8 cellular contexts compared by ENCODE assay signal in genomic region chr11:129750343-129751292, GRCh38.
A peak's percentile ranks its signal among the peaks of the same experiment; 100 is the strongest.
DNase-seq lines count a peak whose midpoint lies in the region; ATAC-seq, FAIRE-seq and TF ChIP-seq lines count a peak whose summit lies in the region.

No MANE protein-coding gene starts in this region.

- H2AFZ ChIP-seq in KMS-11 (ENCODE audit: low read depth) = peak overlapping the region; percentile 75

- peaks cover 2% of the 10 kb centered on the region for H3K4me1 Mint-ChIP-seq in activated naive CD4-positive, alpha-beta T cell treated with anti-CD3 and anti-CD28 coated beads for 36 hours (ENCODE audit: low read depth)
- H3K4me1 Mint-ChIP-seq in glutamatergic neuron (ENCODE audit: low read depth, unreplicated experiment) = no peaks in the 10 kb centered on the region

- H3K4me2 ChIP-seq in KMS-11 = peak overlapping the region; percentile 60; the same call in 1 of the 2 replicates

- no peak overlapping the region for H3K27ac Mint-ChIP-seq in activated naive CD4-positive, alpha-beta T cell treated with anti-CD3 and anti-CD28 coated beads for 36 hours
- H3K27ac Mint-ChIP-seq in glutamatergic neuron (ENCODE audit: unreplicated experiment) = no peak overlapping the region

- TF ChIP-seq POLR2A in transverse colon (IDR thresholded peaks at IDR 0.05) = no peak

- CTCF ChIA-PET in activated naive CD4-positive, alpha-beta T cell treated with anti-CD3 and anti-CD28 coated beads for 36 hours (lab: Charles Lee) = interaction anchor here (0.6 to 4.6 kb wide), 29 partner anchors 9 to 521 kb away, joined by 3 to 39 read pairs (median 4); partner anchors contain the start of gene BARX2

- in situ Hi-C loops in transverse colon (cut with MboI; ENCODE audit: low pct_ligation_motif_present in 1 of 4, low pct_unique_long_range_greater_than_20kb in 1 of 4, low sequenced_read_pairs in 3 of 4) = no loop called here

- TF ChIP-seq CTCF in KMS-11 (conservative IDR thresholded peaks at IDR 0.05; ENCODE audit: low read depth, low read length) (peak; percentile 73), glutamatergic neuron (IDR thresholded peaks at IDR 0.05; ENCODE audit: partially characterized antibody, unreplicated experiment) (peak; percentile 100), pancreas (IDR thresholded peaks at IDR 0.05) (peak; percentile 99 to 100 (median 100)), transverse colon (IDR thresholded peaks at IDR 0.05) (peak; percentile 82 to 100 (median 99))

- H3K27me3 Mint-ChIP-seq in activated naive CD4-positive, alpha-beta T cell treated with anti-CD3 and anti-CD28 coated beads for 36 hours (ENCODE audit: low read depth) = no peaks in the 10 kb centered on the region
- H3K27me3 Mint-ChIP-seq in glutamatergic neuron (ENCODE audit: unreplicated experiment) = peaks cover 5% of the 10 kb centered on the region

- H3K36me3 ChIP-seq in KMS-11 (ENCODE audit: insufficient read depth) (no peaks in the 10 kb centered on the region), pancreas (no peaks in the 10 kb centered on the region), transverse colon (no peaks in the 10 kb centered on the region)

- peaks cover 1% of the 10 kb centered on the region for H3K36me3 Mint-ChIP-seq in activated naive CD4-positive, alpha-beta T cell treated with anti-CD3 and anti-CD28 coated beads for 36 hours (ENCODE audit: low read depth)
- peaks cover 4% of the 10 kb centered on the region for H3K36me3 Mint-ChIP-seq in glutamatergic neuron (ENCODE audit: unreplicated experiment)

- H3K9me3 ChIP-seq in pancreas (no peaks in the 10 kb centered on the region), transverse colon (no peaks in the 10 kb centered on the region)

- intact Hi-C loops in activated naive CD4-positive, alpha-beta T cell treated with anti-CD3 and anti-CD28 coated beads for 36 hours (cut with micrococcal nuclease) = loop anchor here (1.0 to 2.0 kb wide), 5 partner anchors 54 to 866 kb away; no protein-coding TSS in a partner anchor
- intact Hi-C loops in pancreas (cut with DNase I) (no loop called here), transverse colon (cut with DNase I; ENCODE audit: low total_unique reads) (no loop called here)

- peak overlapping the region; percentile 23 for H3K4me3 Mint-ChIP-seq in activated naive CD4-positive, alpha-beta T cell treated with anti-CD3 and anti-CD28 coated beads for 36 hours
- no peak overlapping the region for H3K4me3 Mint-ChIP-seq in glutamatergic neuron (ENCODE audit: unreplicated experiment)

- no peak for FAIRE-seq in pancreas (lab: Jason Lieb, UNC)

- H3K27me3 ChIP-seq in KMS-11 (ENCODE audit: insufficient read depth, low read depth) = no peaks in the 10 kb centered on the region
- H3K27me3 ChIP-seq in pancreas = no peaks in the 10 kb centered on the region
- peaks cover 11% of the 10 kb centered on the region for H3K27me3 ChIP-seq in transverse colon

- peak overlapping the region; percentile 15; the same call in 1 of the 2 replicates for H3K9ac ChIP-seq in KMS-11

- TF ChIP-seq EP300 in transverse colon (IDR thresholded peaks at IDR 0.05; ENCODE audit: low read depth) = no peak

- DNase-seq in ELF-1 (ENCODE audit: low read depth, low spot score) (peak; percentile 90), SK-N-DZ (ENCODE audit: low spot score) (peak; percentile 38), glutamatergic neuron (peak; percentile 80), pancreas (peak; percentile 61 to 93 (median 84)), transverse colon (peak; percentile 81)
- peak; percentile 82 for DNase-seq in activated naive CD4-positive, alpha-beta T cell treated with anti-CD3 and anti-CD28 coated beads for 36 hours

- peak; percentile 92 for ATAC-seq in GM21786 (IDR thresholded peaks at IDR 0.05; ENCODE audit: unreplicated experiment)
- ATAC-seq in pancreas = peak; percentile 96 to 99 (median 98)

- no peaks in the 10 kb centered on the region for H3K79me2 ChIP-seq in KMS-11 (ENCODE audit: insufficient read depth, low read depth)

- peaks cover 3% of the 10 kb centered on the region for H3K9me3 Mint-ChIP-seq in activated naive CD4-positive, alpha-beta T cell treated with anti-CD3 and anti-CD28 coated beads for 36 hours
- peaks cover 6% of the 10 kb centered on the region for H3K9me3 Mint-ChIP-seq in glutamatergic neuron (ENCODE audit: unreplicated experiment)

- H3K4me3 ChIP-seq in KMS-11 (IDR thresholded peaks at IDR 0.05; ENCODE audit: insufficient read depth, low read depth, low read length) (no peak overlapping the region), pancreas (peak overlapping the region in 2 of 4 donors; percentile 16 to 32), transverse colon (peak overlapping the region in 2 of 4 donors; percentile 13 to 42)

- H3K27ac ChIP-seq in KMS-11 = no peak overlapping the region
- peak overlapping the region in 1 of 4 donors; percentile 28 for H3K27ac ChIP-seq in pancreas
- H3K27ac ChIP-seq in transverse colon = no peak overlapping the region

- H3K4me1 ChIP-seq in KMS-11 (ENCODE audit: low read depth, poor library complexity, severe bottlenecking) (no peaks in the 10 kb centered on the region), pancreas (peaks cover 0 to 3% (median 0%) of the 10 kb centered on the region in 3 donors), transverse colon (peaks cover 0 to 9% (median 5%) of the 10 kb centered on the region in 4 donors)

- no peaks in the 10 kb centered on the region for H4K20me1 ChIP-seq in KMS-11 (ENCODE audit: insufficient read depth)

- 24 to 26% methylated on average over 57 of the region's 57 CpGs for WGBS in pancreas, 2 donors
- WGBS in transverse colon (ENCODE audit: low coverage in 1 of 2), 2 donors = 26 to 32% methylated on average over 6 to 47 of the region's 57 CpGs

Comparison
In these comparisons a context has a peak if more than half of its experiments do, and no peak if none do; other contexts are left out.
1. DNase-seq: peak in every context shown above with its lines; median percentile 90 in ELF-1; 84 in pancreas; 82 in activated naive CD4-positive, alpha-beta T cell treated with anti-CD3 and anti-CD28 coated beads for 36 hours; 81 in transverse colon; 80 in glutamatergic neuron; 38 in SK-N-DZ.